11 cellular contexts compared by ENCODE assay signal in the genomic region with DNA sequence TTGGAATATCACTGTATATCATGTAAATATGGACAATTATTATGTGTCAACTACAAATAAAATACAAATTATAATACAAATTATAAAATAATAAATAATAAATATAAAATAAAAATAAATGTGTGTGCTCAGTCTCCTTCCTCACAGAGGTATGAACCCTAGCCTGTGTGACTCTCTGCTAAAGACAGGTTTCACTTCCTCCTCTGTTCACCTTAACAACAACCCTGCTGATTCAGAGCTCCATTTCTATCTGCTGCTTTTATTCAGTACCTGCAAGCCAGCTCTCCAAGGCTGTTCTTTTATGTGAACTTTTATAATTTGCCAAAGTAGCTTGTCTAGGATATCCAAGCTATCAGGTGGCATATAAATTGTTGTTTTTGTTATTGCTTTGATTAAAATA.
DNase-seq lines count a peak whose midpoint lies in the region; ATAC-seq and TF ChIP-seq lines count a peak whose summit lies in the region.
"Had no signal": no experiment of that assay in that cellular context is flagged by ENCODE, and none has a peak within 500 bp of the region (broad histone marks: within the 10 kb centered on the region; RNA-seq: fewer than 3 reads in every experiment).

No MANE protein-coding gene starts in this region.

- H3K4me3 Mint-ChIP-seq in activated CD4-positive, alpha-beta T cell treated with anti-CD3 and anti-CD28 coated beads for 36 hours: no peak overlapping the region
- H3K4me3 Mint-ChIP-seq: CD4-positive, alpha-beta T cell had no signal

- DNase-seq in GM20000 (ENCODE audit: low spot score) (peak; percentile 55), NCI-H69 (lab: John Stamatoyannopoulos, UW) (peak; percentile 24), mucosa of descending colon (no peak), suprapubic skin (ENCODE audit: low spot score in 2 of 2) (no peak), MG63 (no peak)
- no peak for DNase-seq in activated CD4-positive, alpha-beta T cell treated with anti-CD3 and anti-CD28 coated beads for 36 hours
- DNase-seq: CD4-positive, alpha-beta T cell; naive thymus-derived CD8-positive, alpha-beta T cell; spleen had no signal

- H3K9me3 ChIP-seq in mucosa of descending colon (no peaks in the 10 kb centered on the region), suprapubic skin (no peaks in the 10 kb centered on the region), MG63 (no peaks in the 10 kb centered on the region)

- no peaks in the 10 kb centered on the region for H3K4me1 ChIP-seq in mucosa of descending colon (ENCODE audit: low read depth)
- no peaks in the 10 kb centered on the region for H3K4me1 ChIP-seq in suprapubic skin

- ATAC-seq in GM18502 (IDR thresholded peaks at IDR 0.05; ENCODE audit: poor library complexity, unreplicated experiment) (peak; percentile 98), HG02973 (IDR thresholded peaks at IDR 0.05; ENCODE audit: unreplicated experiment) (peak; percentile 95), mucosa of descending colon (no peak)
- ATAC-seq in activated CD4-positive, alpha-beta T cell treated with anti-CD3 and anti-CD28 coated beads for 36 hours: no peak
- ATAC-seq: naive thymus-derived CD8-positive, alpha-beta T cell had no signal

- no peaks in the 10 kb centered on the region for H3K36me3 Mint-ChIP-seq in activated CD4-positive, alpha-beta T cell treated with anti-CD3 and anti-CD28 coated beads for 36 hours (ENCODE audit: low read depth)
- H3K36me3 Mint-ChIP-seq: naive thymus-derived CD8-positive, alpha-beta T cell had no signal

- H3K4me3 ChIP-seq in mucosa of descending colon (no peak overlapping the region), suprapubic skin (no peak overlapping the region), MG63 (no peak overlapping the region)

- no peak for TF ChIP-seq POLR2A in suprapubic skin (IDR thresholded peaks at IDR 0.05)

- CTCF ChIA-PET in activated CD4-positive, alpha-beta T cell treated with anti-CD3 and anti-CD28 coated beads for 36 hours (lab: Charles Lee): no interaction called here

- peaks cover 8% of the 10 kb centered on the region for H3K9me3 Mint-ChIP-seq in activated CD4-positive, alpha-beta T cell treated with anti-CD3 and anti-CD28 coated beads for 36 hours (ENCODE audit: low read depth)

- no peak overlapping the region for H3K27ac Mint-ChIP-seq in activated CD4-positive, alpha-beta T cell treated with anti-CD3 and anti-CD28 coated beads for 36 hours
- H3K27ac Mint-ChIP-seq: CD4-positive, alpha-beta T cell had no signal

- H3K36me3 ChIP-seq in mucosa of descending colon (ENCODE audit: low read depth) (no peaks in the 10 kb centered on the region), suprapubic skin (no peaks in the 10 kb centered on the region), MG63 (no peaks in the 10 kb centered on the region)
- H3K36me3 ChIP-seq: spleen had no signal

- POLR2A ChIA-PET in activated CD4-positive, alpha-beta T cell treated with anti-CD3 and anti-CD28 coated beads for 36 hours (lab: Charles Lee): no interaction called here

- H3K27me3 Mint-ChIP-seq in activated CD4-positive, alpha-beta T cell treated with anti-CD3 and anti-CD28 coated beads for 36 hours: no peaks in the 10 kb centered on the region
- H3K27me3 Mint-ChIP-seq: CD4-positive, alpha-beta T cell had no signal

- intact Hi-C loops in mucosa of descending colon (cut with DNase I, micrococcal nuclease): no loop called here
- intact Hi-C loops in activated CD4-positive, alpha-beta T cell treated with anti-CD3 and anti-CD28 coated beads for 36 hours (cut with DNase I, micrococcal nuclease): no loop called here

- no peak for TF ChIP-seq EP300 in suprapubic skin (IDR thresholded peaks at IDR 0.05)

- TF ChIP-seq CTCF in GM20000 (IDR thresholded peaks at IDR 0.05; ENCODE audit: extremely low read depth, missing control alignments) (no peak), mucosa of descending colon (IDR thresholded peaks at IDR 0.05) (no peak), suprapubic skin (IDR thresholded peaks at IDR 0.05) (no peak)

- no peaks in the 10 kb centered on the region for H3K4me1 Mint-ChIP-seq in activated CD4-positive, alpha-beta T cell treated with anti-CD3 and anti-CD28 coated beads for 36 hours

- no peak overlapping the region for H3K27ac ChIP-seq in suprapubic skin

- no peaks in the 10 kb centered on the region for H3K27me3 ChIP-seq in suprapubic skin
- H3K27me3 ChIP-seq in MG63: no peaks in the 10 kb centered on the region
- H3K27me3 ChIP-seq: spleen had no signal

Comparison
In these comparisons a context has a peak if more than half of its experiments do, and no peak if none do; other contexts are left out.
1. ATAC-seq: peak in GM18502 (single experiment) and HG02973 (single experiment); none in mucosa of descending colon (single experiment) and activated CD4-positive, alpha-beta T cell treated with anti-CD3 and anti-CD28 coated beads for 36 hours (single experiment).
2. DNase-seq: peak in GM20000 (single experiment) and NCI-H69 (single experiment); none in mucosa of descending colon (0 of 3), activated CD4-positive, alpha-beta T cell treated with anti-CD3 and anti-CD28 coated beads for 36 hours (single experiment), suprapubic skin (0 of 2) and MG63 (single experiment).